Comparison of ENCODE assay signal across 9 cellular contexts in the genomic region with DNA sequence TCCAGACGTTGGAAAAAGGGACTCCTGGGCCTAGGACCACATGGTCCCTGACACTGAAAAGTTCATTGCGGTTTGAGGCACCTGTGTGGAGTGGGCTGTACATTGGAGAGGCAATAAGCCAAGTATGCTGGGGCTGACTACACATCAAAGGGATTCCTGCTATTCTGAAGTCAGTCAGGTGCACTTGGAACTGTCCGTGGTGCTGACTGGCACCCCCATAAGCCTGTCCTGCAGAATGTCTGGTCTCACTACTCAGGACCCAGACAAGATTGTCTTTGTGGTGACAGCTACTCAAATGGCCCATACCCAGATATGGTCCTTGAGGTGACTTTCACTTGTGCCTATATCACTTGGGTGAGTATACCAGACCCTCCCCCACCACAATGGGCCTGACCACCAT.
DNase-seq lines count a peak whose midpoint lies in the region; ATAC-seq and FAIRE-seq lines count a peak whose summit lies in the region.
"Had no signal": no experiment of that assay in that cellular context is flagged by ENCODE, and none has a peak within 500 bp of the region (broad histone marks: within the 10 kb centered on the region; RNA-seq: fewer than 3 reads in every experiment).

No MANE protein-coding gene starts in this region.

- FAIRE-seq in RCC 7860 (lab: Jason Lieb, UNC) = no peak

- intact Hi-C loops in head of caudate nucleus (cut with DNase I) = no loop called here

- ATAC-seq in HG03432 (IDR thresholded peaks at IDR 0.05; ENCODE audit: unreplicated experiment) (peak; percentile 54), GM21717 (IDR thresholded peaks at IDR 0.05; ENCODE audit: unreplicated experiment) (no peak)
- ATAC-seq: activated naive CD4-positive, alpha-beta T cell treated with anti-CD3 and anti-CD28 coated beads, Interleukin-2, amount 50 U/mL, for 72 hours had no signal

- peak; percentile 12 for DNase-seq in EH (ENCODE audit: low read depth)
- peak; percentile 27 for DNase-seq in UCSD-AML1 (lab: John Stamatoyannopoulos, UW; ENCODE audit: unreplicated experiment)
- peak; percentile 85 for DNase-seq in islet precursor cell
- DNase-seq in head of caudate nucleus = no peak
- no peak for DNase-seq in RCC 7860 (ENCODE audit: low spot score)
- DNase-seq in SIG-M5 (lab: John Stamatoyannopoulos, UW) = no peak

Comparison
In these comparisons a context has a peak if more than half of its experiments do, and no peak if none do; other contexts are left out.
1. DNase-seq: peak in EH (single experiment), UCSD-AML1 (single experiment) and islet precursor cell (single experiment); none in head of caudate nucleus (0 of 42), RCC 7860 (single experiment) and SIG-M5 (single experiment).